In the genomic region with DNA sequence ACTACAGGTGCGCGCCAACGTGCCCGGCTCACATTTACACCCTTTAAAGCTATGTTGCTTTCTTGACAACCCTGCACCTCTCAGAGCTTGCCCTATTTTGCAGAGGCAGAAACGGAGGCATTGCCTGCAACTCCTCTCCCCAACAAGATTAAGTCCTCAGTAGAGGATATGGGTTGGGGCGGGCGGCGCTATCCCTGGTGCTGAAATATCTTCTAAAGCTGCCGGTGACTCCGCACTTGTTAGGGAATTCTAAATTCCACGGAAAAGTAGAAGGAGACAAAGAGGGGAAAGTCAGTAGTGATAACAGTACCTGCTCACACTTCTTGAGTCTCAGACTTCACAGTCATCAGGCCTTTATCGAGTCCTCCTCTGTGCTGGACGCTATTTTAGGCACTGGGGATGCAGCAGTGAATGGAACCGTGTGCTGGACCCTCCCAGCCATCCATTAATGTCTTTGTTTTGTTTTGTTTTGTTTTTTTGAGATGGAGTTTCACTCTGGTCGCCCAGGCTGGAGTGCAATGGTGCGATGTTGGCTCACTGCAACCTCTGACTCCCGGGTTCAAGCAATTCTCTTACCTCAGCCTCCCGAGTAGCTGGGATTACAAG, we compare ENCODE assay signal across 1 cellular context.
TF ChIP-seq lines count a peak whose summit lies in the region.

No MANE protein-coding gene starts in this region.

TF ChIP-seq in K562, 482 proteins besides CTCF, POLR2A, EP300 and RAD21 (continued from another document):
- TF ChIP-seq, protein P1, sequence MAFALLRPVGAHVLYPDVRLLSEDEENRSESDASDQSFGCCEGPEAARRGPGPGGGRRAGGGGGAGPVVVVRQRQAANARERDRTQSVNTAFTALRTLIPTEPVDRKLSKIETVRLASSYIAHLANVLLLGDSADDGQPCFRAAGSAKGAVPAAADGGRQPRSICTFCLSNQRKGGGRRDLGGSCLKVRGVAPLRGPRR (CRISPR knock-in tag; IDR thresholded peaks at IDR 0.05) = no peak
